ENCODE assay signal across 26 cellular contexts in the genomic region with DNA sequence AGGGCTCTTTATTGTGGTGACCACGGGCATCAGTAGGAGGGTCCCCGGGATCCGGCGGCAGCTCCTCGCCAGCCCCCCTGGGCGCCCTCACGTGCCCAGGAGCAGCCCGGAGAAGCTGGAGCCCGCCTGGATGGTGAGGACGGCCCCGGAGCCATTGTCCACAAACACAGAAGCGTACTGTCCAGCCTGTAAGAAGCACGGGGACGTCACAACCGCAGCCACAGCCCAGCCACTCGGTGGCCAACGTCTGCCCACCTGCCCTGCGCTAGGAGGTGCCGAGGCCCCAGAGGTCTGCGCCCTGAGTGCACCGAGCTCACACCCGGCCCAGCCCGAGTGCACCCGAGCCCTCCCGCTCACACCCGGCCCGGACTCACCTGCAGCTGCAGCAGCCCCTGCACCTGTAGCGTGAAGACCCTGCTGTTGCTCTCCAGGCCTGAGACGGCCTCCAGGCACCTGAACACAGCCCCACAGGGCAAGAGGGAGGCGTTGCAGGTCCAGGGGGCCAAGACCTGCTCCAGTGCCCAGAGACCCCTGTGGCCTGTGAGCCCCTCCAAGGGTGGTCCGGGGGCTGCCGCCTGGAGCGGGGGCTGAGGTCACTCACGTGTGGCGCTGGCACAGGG. TPM values are rescaled to one million over a fixed set of nuclear protein-coding genes. Genes with fewer than 3 reads are reported as not detected.
"Had no signal": no experiment of that assay in that cellular context is flagged by ENCODE, and none has a peak within 500 bp of the region (broad histone marks: within the 10 kb centered on the region; RNA-seq: fewer than 3 reads in every experiment).

No MANE protein-coding gene starts in this region.

- H3K27ac ChIP-seq: neural progenitor cell, neutrophil, pancreas, prostate gland, right atrium auricular region, right lobe of liver, sigmoid colon, stomach, suprapubic skin, testis, tibial artery, upper lobe of left lung, vagina had no signal

- H3K36me3 ChIP-seq: neural progenitor cell, neutrophil, pancreas, prostate gland, right atrium auricular region, right lobe of liver, sigmoid colon, suprapubic skin, upper lobe of left lung, vagina had no signal

- DNase-seq: naive thymus-derived CD4-positive, alpha-beta T cell; natural killer cell; nucleus accumbens; retina; sigmoid colon; small intestine; stimulated activated CD4-positive, alpha-beta T cell treated with anti-CD3 and anti-CD28 coated beads, Interleukin-15, amount 100 ng/mL, for 24 hours; stimulated activated CD4-positive, alpha-beta T cell treated with anti-CD3 and anti-CD28 coated beads, Interleukin-2, amount 100 ng/mL, for 24 hours; stimulated activated CD4-positive, alpha-beta T cell treated with anti-CD3 and anti-CD28 coated beads, Interleukin-2, amount 100 ng/mL, for 48 hours; stimulated activated CD4-positive, alpha-beta T cell treated with anti-CD3 and anti-CD28 coated beads, Interleukin-4, amount 100 ng/mL, for 24 hours; stimulated activated naive B cell treated with anti-CD40 and anti-IgM and Interleukin-4, amounts not matched to agents 10 μg/mL and 1 μg/mL and 100 μg/mL, for 72 hours; stimulated activated naive CD4-positive, alpha-beta T cell treated with Interleukin-2 at 50 U/mL for 16 hours; stomach; testis; tibial artery; trophoblast cell had no signal

- H3K9me3 ChIP-seq: neutrophil, pancreas, prostate gland, right atrium auricular region, right lobe of liver, sigmoid colon, stomach, suprapubic skin, testis, tibial artery, upper lobe of left lung, vagina had no signal

- H3K4me3 ChIP-seq: neural progenitor cell, pancreas, prostate gland, right atrium auricular region, right lobe of liver, sigmoid colon, stomach, suprapubic skin, testis, tibial artery, upper lobe of left lung, vagina had no signal

- H3K27me3 ChIP-seq: pancreas, right lobe of liver, testis had no signal

- H3K4me1 ChIP-seq: pancreas, prostate gland had no signal

- H3K9ac ChIP-seq: neural progenitor cell had no signal

- H3K4me2 ChIP-seq: neural progenitor cell had no signal

- H2AFZ ChIP-seq: neural progenitor cell had no signal

RNA-seq across cellular contexts. Expression of gene C1QTNF12, which starts 4.0 kb away (rescaled TPM):
- total RNA-seq: right atrium auricular region, vagina had no signal

RNA-seq across cellular contexts. Expression of gene TNFRSF4, which starts 28.6 kb away (rescaled TPM):
- total RNA-seq: vagina had no signal
- polyA plus RNA-seq: neural cell had no signal
